In genomic region chr10:68795886-68796532, GRCh38 we compare ENCODE assay signal across 26 cellular contexts. TPM values are rescaled to one million over a fixed set of nuclear protein-coding genes. Genes with fewer than 3 reads are reported as not detected.
DNase-seq lines count a peak whose midpoint lies in the region; ATAC-seq, FAIRE-seq and TF ChIP-seq lines count a peak whose summit lies in the region.
"Had no signal": no experiment of that assay in that cellular context is flagged by ENCODE, and none has a peak within 500 bp of the region (broad histone marks: within the 10 kb centered on the region; RNA-seq: fewer than 3 reads in every experiment).

No MANE protein-coding gene starts in this region.

- BruUV-seq in K562 (replicated peaks; lab: Mats Ljungman, UMichigan) = no TSS peak

- FAIRE-seq in K562 (lab: Jason Lieb, UNC) = no peak
- no peak for FAIRE-seq in keratinocyte (lab: Jason Lieb, UNC)

- intact Hi-C loops in K562 (cut with micrococcal nuclease) = no loop called here

- TF ChIP-seq POLR2A in K562 (conservative IDR thresholded peaks at IDR 0.05) = no peak

- no peak overlapping the region for H3K14ac ChIP-seq in neuronal stem cell (ENCODE audit: low read length)

- H3K9me3 Mint-ChIP-seq in type B pancreatic cell = no peaks in the 10 kb centered on the region
- H3K9me3 Mint-ChIP-seq: HFFc6 had no signal

- no peak overlapping the region for H2BK120ac ChIP-seq in neuronal stem cell (ENCODE audit: low read depth, low read length)

- no peak overlapping the region for H3K4me3 Mint-ChIP-seq in type B pancreatic cell
- H3K4me3 Mint-ChIP-seq: HFFc6 had no signal

- no peak overlapping the region for H4K91ac ChIP-seq in neuronal stem cell (ENCODE audit: low read depth, low read length, poor library complexity)

- H2AK5ac ChIP-seq in neuronal stem cell (ENCODE audit: low read depth, low read length) = no peak overlapping the region

- H3K79me2 ChIP-seq in K562 (ENCODE audit: control insufficient read depth, insufficient read depth, low read length) = no peaks in the 10 kb centered on the region
- H3K79me2 ChIP-seq in keratinocyte (ENCODE audit: control insufficient read depth, insufficient read depth, low read length) = no peaks in the 10 kb centered on the region

- no peak overlapping the region for H2BK15ac ChIP-seq in neuronal stem cell (ENCODE audit: low read length)

- H3K4me1 Mint-ChIP-seq in type B pancreatic cell (ENCODE audit: unreplicated experiment) = no peaks in the 10 kb centered on the region

- H4K20me1 ChIP-seq in K562 (replicated peaks; ENCODE audit: control insufficient read depth, insufficient read depth, low read length) = no peaks in the 10 kb centered on the region
- H4K20me1 ChIP-seq in keratinocyte (ENCODE audit: control insufficient read depth, extremely low read depth, insufficient read depth, low read length) = no peaks in the 10 kb centered on the region

- peak overlapping the region; percentile 41 for H3K27ac Mint-ChIP-seq in type B pancreatic cell
- H3K27ac Mint-ChIP-seq: HFFc6 had no signal

- no peak for TF ChIP-seq RAD21 in K562 (CRISPR knock-in tag; conservative IDR thresholded peaks at IDR 0.05 in 1 of 2, IDR thresholded peaks at IDR 0.05 in 1 of 2)

- 89% methylated on average over 4 of the region's 4 CpGs for WGBS in K562 (ENCODE audit: insufficient coverage, low coverage, missing lambda C conversion rate)
- WGBS in neuronal stem cell (ENCODE audit: extremely low coverage in 2 of 2, insufficient read length in 2 of 2, insufficient replicate concordance in 1 of 2), 2 donors = no CpG with 5 or more reads among the region's 4 CpGs

- no peaks in the 10 kb centered on the region for H3K9me1 ChIP-seq in K562 (ENCODE audit: control insufficient read depth, insufficient read depth, low read length)
- H3K9me1 ChIP-seq in keratinocyte (ENCODE audit: control insufficient read depth, extremely low read depth, insufficient read depth, low read length) = peaks cover 2% of the 10 kb centered on the region

- H2BK5ac ChIP-seq in neuronal stem cell (ENCODE audit: low read length) = no peak overlapping the region

- dilution Hi-C loops in keratinocyte (cut with MboI; ENCODE audit: extremely low pct_ligation_motif_present, low sequenced_read_pairs) = no loop called here

- no peak overlapping the region for H2BK12ac ChIP-seq in neuronal stem cell (ENCODE audit: low read length)

- H2AFZ ChIP-seq in K562 (ENCODE audit: low read depth, low read length) (no peak overlapping the region), keratinocyte (ENCODE audit: control insufficient read depth, low read length) (no peak overlapping the region), neuronal stem cell (ENCODE audit: low read length) (no peak overlapping the region)
- H2AFZ ChIP-seq: PC-9 had no signal

- TF ChIP-seq CTCF in K562 (IDR thresholded peaks at IDR 0.05 in 2 of 3, conservative IDR thresholded peaks at IDR 0.05 in 1 of 3; ENCODE audit: insufficient read depth in 2 of 3, low read depth in 1 of 3, low read length in 3 of 3) = no peak
- TF ChIP-seq CTCF in keratinocyte (optimal IDR thresholded peaks at IDR 0.05 in 1 of 3, IDR thresholded peaks at IDR 0.05 in 1 of 3, conservative IDR thresholded peaks at IDR 0.05 in 1 of 3; ENCODE audit: extremely low read depth in 1 of 3, insufficient read depth in 2 of 3, low read length in 3 of 3) = no peak
- TF ChIP-seq CTCF in type B pancreatic cell (conservative IDR thresholded peaks at IDR 0.05) = no peak

- peak; percentile 54 for DNase-seq in activated effector memory CD4-positive, alpha-beta T cell treated with anti-CD3 and anti-CD28 coated beads, Interleukin-2, amount 50 U/mL, for 16 hours
- no peak for DNase-seq in activated effector memory CD4-positive, alpha-beta T cell treated with Interleukin-2 at 50 U/mL for 16 hours
- DNase-seq in K562 (ENCODE audit: extremely low read depth in 1 of 4, low spot score in 3 of 4) (no peak), keratinocyte (ENCODE audit: low read depth, low spot score) (no peak), type B pancreatic cell (ENCODE audit: extremely low spot score, unreplicated experiment) (no peak), AML-193 (lab: John Stamatoyannopoulos, UW) (no peak), neuronal stem cell (ENCODE audit: low spot score) (no peak)
- DNase-seq: 8988T; ACHN; Calu3; DMS79 treated with DMSO at 0.1 percent for 48 hours; GF-D8; GOT3; Kasumi-1; NCI-H2029 treated with DMSO at 0.1 percent for 48 hours; NCI-H446 treated with DMSO at 0.1 percent for 48 hours; NCI-H526; NCI-H82; NK-92 treated with Interleukin-12 subunit alpha and Interleukin-12 subunit beta, amount 100 ng/mL, for 24 hours; PC-9; RPMI8226; SHP77 treated with DMSO at 0.1 percent for 48 hours had no signal

- no peak overlapping the region for H3K18ac ChIP-seq in neuronal stem cell (ENCODE audit: low read length)

- CTCF ChIA-PET in K562 (lab: Yijun Ruan, JAX; ENCODE audit: low intra/inter-chr PET ratio) = interaction anchor here (0.6 kb wide), 2 partner anchors 19 to 101 kb away, joined by 3 to 6 read pairs; no protein-coding TSS in a partner anchor

- H3K4ac ChIP-seq in neuronal stem cell (ENCODE audit: low read length) = no peak overlapping the region

- no peaks in the 10 kb centered on the region for H3K79me1 ChIP-seq in neuronal stem cell (ENCODE audit: low read depth, low read length)

- no peak for TF ChIP-seq EP300 in K562 (IDR thresholded peaks at IDR 0.05; ENCODE audit: low read length)

- ATAC-seq in K562 = peak; percentile 13; the same call in 1 of the 3 replicates
- no peak for ATAC-seq in GM18861 (IDR thresholded peaks at IDR 0.05; ENCODE audit: unreplicated experiment)

- H3K36me3 Mint-ChIP-seq in type B pancreatic cell = peaks cover 9% of the 10 kb centered on the region

- H3K23ac ChIP-seq in neuronal stem cell (ENCODE audit: low read depth, low read length, poor library complexity) = no peak overlapping the region

- H3K27me3 ChIP-seq in K562 (ENCODE audit: control insufficient read depth in 2 of 2, insufficient read depth in 2 of 2, low read length in 2 of 2) = no peaks in the 10 kb centered on the region
- H3K27me3 ChIP-seq in keratinocyte (ENCODE audit: control insufficient read depth, extremely low read depth, insufficient read depth, low read length) = no peaks in the 10 kb centered on the region
- no peaks in the 10 kb centered on the region for H3K27me3 ChIP-seq in neuronal stem cell (ENCODE audit: control insufficient read depth in 3 of 3, insufficient read depth in 3 of 3, low read depth in 1 of 3, low read length in 3 of 3)

- no peaks in the 10 kb centered on the region for H3K27me3 Mint-ChIP-seq in type B pancreatic cell

- in situ Hi-C loops in K562 (cut with MboI) = loop anchor here (10.0 kb wide), 1 partner anchor 1959 kb away; no protein-coding TSS in a partner anchor

- no peaks in the 10 kb centered on the region for H3K9me3 ChIP-seq in K562 (replicated peaks; ENCODE audit: control insufficient read depth, insufficient read depth, low read depth, low read length)
- no peaks in the 10 kb centered on the region for H3K9me3 ChIP-seq in keratinocyte (ENCODE audit: control insufficient read depth, low read depth, low read length)
- H3K9me3 ChIP-seq in neuronal stem cell (replicated peaks in 1 of 2; ENCODE audit: control insufficient read depth in 2 of 2, insufficient read depth in 1 of 2, low read depth in 1 of 2, low read length in 2 of 2) = no peaks in the 10 kb centered on the region
- H3K9me3 ChIP-seq: HAP-1 had no signal

- H3K27ac ChIP-seq in K562 (ENCODE audit: extremely low read depth, low read depth, low read length) = no peak overlapping the region
- H3K27ac ChIP-seq in keratinocyte (ENCODE audit: control insufficient read depth, insufficient read depth, low read length) = peak overlapping the region; percentile 70
- no peak overlapping the region for H3K27ac ChIP-seq in neuronal stem cell (replicated peaks; ENCODE audit: low read length)
- H3K27ac ChIP-seq: PC-9 had no signal

- no peak overlapping the region for H4K8ac ChIP-seq in neuronal stem cell (ENCODE audit: low read depth, low read length)

- H3K36me3 ChIP-seq in K562 (ENCODE audit: control insufficient read depth, insufficient read depth, low read length) = peaks cover 46% of the 10 kb centered on the region
- H3K36me3 ChIP-seq in keratinocyte (ENCODE audit: control insufficient read depth in 2 of 2, extremely low read depth in 1 of 2, insufficient read depth in 2 of 2, low read length in 2 of 2) = no peaks in the 10 kb centered on the region
- peaks cover 10 to 70% of the 10 kb centered on the region in 2 donors for H3K36me3 ChIP-seq in neuronal stem cell (replicated peaks in 1 of 2; ENCODE audit: control insufficient read depth in 2 of 2, insufficient read depth in 2 of 2, low read length in 2 of 2)

- POLR2A ChIA-PET in K562 (lab: Yijun Ruan, JAX) = interaction anchor here (0.6 to 1.2 kb wide), 4 partner anchors 9 to 121 kb away, joined by 3 to 5 read pairs (median 3); no protein-coding TSS in a partner anchor

- peak overlapping the region in 1 of 2 experiments; percentile 59; a peak in 1 of 4 replicates for H3K9ac ChIP-seq in K562 (ENCODE audit: insufficient read depth in 1 of 2, low read depth in 2 of 2, low read length in 2 of 2)
- H3K9ac ChIP-seq in keratinocyte (ENCODE audit: control insufficient read depth, extremely low read depth, insufficient read depth, low read length) = peak overlapping the region; percentile 47
- H3K9ac ChIP-seq in neuronal stem cell (ENCODE audit: low read depth, low read length, poor library complexity) = no peak overlapping the region

- H3K4me3 ChIP-seq in K562 (no peak overlapping the region), keratinocyte (ENCODE audit: control insufficient read depth in 2 of 3, extremely low read depth in 1 of 3, insufficient read depth in 2 of 3, low read depth in 1 of 3, low read length in 3 of 3) (no peak overlapping the region), neuronal stem cell (ENCODE audit: low read length in 2 of 2) (no peak overlapping the region)
- H3K4me3 ChIP-seq: HAP-1, PC-9 had no signal

- H3K4me1 ChIP-seq in K562 (replicated peaks in 1 of 2; ENCODE audit: control insufficient read depth in 2 of 2, insufficient read depth in 2 of 2, low read length in 2 of 2) = peaks cover 3 to 5% of the 10 kb centered on the region in 2 experiments; a peak in 2 of 5 replicates
- H3K4me1 ChIP-seq in keratinocyte (ENCODE audit: control insufficient read depth, extremely low read depth, insufficient read depth, low read length) = peaks cover 17% of the 10 kb centered on the region
- H3K4me1 ChIP-seq in neuronal stem cell (ENCODE audit: control insufficient read depth in 2 of 2, insufficient read depth in 1 of 2, low read depth in 1 of 2, low read length in 2 of 2) = no peaks in the 10 kb centered on the region
- H3K4me1 ChIP-seq: HAP-1 had no signal

- no peak overlapping the region for H3K4me2 ChIP-seq in K562 (ENCODE audit: insufficient read depth, low read length)
- H3K4me2 ChIP-seq in keratinocyte (ENCODE audit: control insufficient read depth, extremely low read depth, insufficient read depth, low read depth, low read length) = peak overlapping the region; percentile 85
- no peak overlapping the region for H3K4me2 ChIP-seq in neuronal stem cell (ENCODE audit: insufficient read depth, low read length, poor library complexity, severe bottlenecking)
- H3K4me2 ChIP-seq: PC-9 had no signal

RNA-seq across cellular contexts. Expression of gene STOX1, which starts 31.3 kb away (rescaled TPM):
- 0.28 TPM in 1 of 2 replicates, not detected in the other for total RNA-seq in K562 (2011; cell fraction: chromatin; rRNA removed; ENCODE audit: low replicate concordance)
- 0.17 TPM in 1 of 2 replicates, not detected in the other for total RNA-seq in K562 (2011; cell fraction: nucleolus; rRNA removed)
- total RNA-seq in K562 (2011; cell fraction: nucleoplasm; rRNA removed) = not detected in 2 replicates
- total RNA-seq in K562 (2014; rRNA removed) = 0.09 and 0.16 TPM in 2 replicates
- total RNA-seq in K562 (2014; rRNA removed; fragmentation: Illumina TruSeq; extraction: Trizol) = 0.47 and 0.48 TPM in 2 replicates
- total RNA-seq in K562 (2015; rRNA removed; fragmentation: Illumina TruSeq; extraction: Trizol) = 0.87 and 0.98 TPM in 2 replicates
- 0.29 and 0.42 TPM in 2 replicates for total RNA-seq in K562 (2021)
- 0.23 and 0.39 TPM in 2 replicates for polyA plus RNA-seq in K562 (2011; rRNA removed)
- 0.04 and 0.13 TPM in 2 replicates for polyA plus RNA-seq in K562 (2011; cell fraction: cytosol; rRNA removed)
- 0.09 and 0.13 TPM in 2 replicates for polyA plus RNA-seq in K562 (2011; cell fraction: nucleus; rRNA removed)
- polyA plus RNA-seq in K562 (2012) = 0.49 and 1.1 TPM in 2 replicates
- polyA plus RNA-seq in K562 (2014; fragmentation: Illumina TruSeq; extraction: Trizol) = 0.29 and 0.36 TPM in 2 replicates
- polyA plus RNA-seq in K562 (2014; fragmentation: Nextera tagmentation; extraction: Ambion mirVana) = under 1 TPM; 0.13 to 0.20 TPM
- 0.09 and 1.1 TPM in 2 replicates for polyA plus RNA-seq in K562 (2014; rRNA removed)
- polyA minus RNA-seq in K562 (2011; rRNA and poly(A)+ RNA removed) = 0.53 and 0.57 TPM in 2 replicates
- polyA minus RNA-seq in K562 (2011; cell fraction: cytosol; rRNA and poly(A)+ RNA removed) = not detected in 2 replicates
- 0.11 and 0.13 TPM in 2 replicates for polyA minus RNA-seq in K562 (2011; cell fraction: nucleus; rRNA and poly(A)+ RNA removed)
- 0.11 to 0.24 TPM (median 0.14 TPM) in 3 replicates for polyA plus RNA-seq in keratinocyte
- 0.24 TPM for polyA plus RNA-seq in keratinocyte (2011; ENCODE audit: low read depth)
- 0.14 and 0.32 TPM in 2 replicates for polyA plus RNA-seq in keratinocyte (2011; cell fraction: cytosol; rRNA removed)
- polyA plus RNA-seq in keratinocyte (2011; cell fraction: nucleus; rRNA removed) = 0.33 and 0.55 TPM in 2 replicates
- polyA plus RNA-seq in keratinocyte (2012; ENCODE audit: low replicate concordance) = 0.08 and 0.09 TPM in 2 replicates
- 0.19 to 0.20 TPM in 2 of 3 replicates, not detected in the other for polyA minus RNA-seq in keratinocyte
- polyA minus RNA-seq in keratinocyte (2011; cell fraction: cytosol; rRNA and poly(A)+ RNA removed) = not detected
- polyA minus RNA-seq in keratinocyte (2011; cell fraction: nucleus; rRNA and poly(A)+ RNA removed) = 0.11 and 0.31 TPM in 2 replicates
- total RNA-seq in type B pancreatic cell (ENCODE audit: low replicate concordance) = 2.8 and 4.0 TPM in 2 replicates
- polyA plus RNA-seq in neuronal stem cell (2013, experiment 1 of 2) = 9.7 TPM
- 9.7 TPM for polyA plus RNA-seq in neuronal stem cell (2013, experiment 2 of 2)
- polyA plus RNA-seq: BJ had no signal
